ENCODE assay signal across 1 cellular context in genomic region chr12:53978477-53979356, GRCh38.
TF ChIP-seq lines count a peak whose summit lies in the region.

No MANE protein-coding gene starts in this region.

TF ChIP-seq in HEK293, 187 proteins besides CTCF, POLR2A, EP300 and RAD21 (continued from another document and continues in another):
- no peak for TF ChIP-seq ZNF148 (tag by site-specific recombination; IDR thresholded peaks at IDR 0.05; ENCODE audit: borderline replicate concordance)
- TF ChIP-seq ZBTB6 (tag by site-specific recombination; IDR thresholded peaks at IDR 0.05), result no peak
- no peak for TF ChIP-seq ZBTB17 (tag by site-specific recombination; IDR thresholded peaks at IDR 0.05)
- TF ChIP-seq ZNF311 (tag by site-specific recombination; IDR thresholded peaks at IDR 0.05; ENCODE audit: borderline replicate concordance), result no peak
- no peak for TF ChIP-seq ZBTB7A (tag by site-specific recombination; IDR thresholded peaks at IDR 0.05; ENCODE audit: low read depth)
- peak; percentile 92 for TF ChIP-seq ZFHX2 (tag by site-specific recombination; conservative IDR thresholded peaks at IDR 0.05)
- no peak for TF ChIP-seq ZNF274 (IDR thresholded peaks at IDR 0.05; ENCODE audit: low read length)
- no peak for TF ChIP-seq ZNF274 (tag by site-specific recombination; IDR thresholded peaks at IDR 0.05; ENCODE audit: borderline replicate concordance)
- TF ChIP-seq TRIM28 (IDR thresholded peaks at IDR 0.05; ENCODE audit: borderline replicate concordance, low read length), result no peak
- no peak for TF ChIP-seq ZNF146 (tag by site-specific recombination; IDR thresholded peaks at IDR 0.05)
- no peak for TF ChIP-seq ZFP41 (tag by site-specific recombination; IDR thresholded peaks at IDR 0.05; ENCODE audit: borderline replicate concordance)
- TF ChIP-seq, protein P1, sequence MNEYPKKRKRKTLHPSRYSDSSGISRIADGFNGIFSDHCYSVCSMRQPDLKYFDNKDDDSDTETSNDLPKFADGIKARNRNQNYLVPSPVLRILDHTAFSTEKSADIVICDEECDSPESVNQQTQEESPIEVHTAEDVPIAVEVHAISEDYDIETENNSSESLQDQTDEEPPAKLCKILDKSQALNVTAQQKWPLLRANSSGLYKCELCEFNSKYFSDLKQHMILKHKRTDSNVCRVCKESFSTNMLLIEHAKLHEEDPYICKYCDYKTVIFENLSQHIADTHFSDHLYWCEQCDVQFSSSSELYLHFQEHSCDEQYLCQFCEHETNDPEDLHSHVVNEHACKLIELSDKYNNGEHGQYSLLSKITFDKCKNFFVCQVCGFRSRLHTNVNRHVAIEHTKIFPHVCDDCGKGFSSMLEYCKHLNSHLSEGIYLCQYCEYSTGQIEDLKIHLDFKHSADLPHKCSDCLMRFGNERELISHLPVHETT (tag by site-specific recombination; IDR thresholded peaks at IDR 0.05), result no peak
- TF ChIP-seq ZNF239 (tag by site-specific recombination; IDR thresholded peaks at IDR 0.05), result no peak
- TF ChIP-seq ZNF529 (tag by site-specific recombination; IDR thresholded peaks at IDR 0.05; ENCODE audit: insufficient replicate concordance), result no peak
- no peak for TF ChIP-seq ZNF211 (tag by site-specific recombination; IDR thresholded peaks at IDR 0.05; ENCODE audit: low read depth)
- no peak for TF ChIP-seq ZFP37 (tag by site-specific recombination; IDR thresholded peaks at IDR 0.05)
- TF ChIP-seq ZNF133 (tag by site-specific recombination; IDR thresholded peaks at IDR 0.05), result no peak
- TF ChIP-seq ZNF335 (tag by site-specific recombination; conservative IDR thresholded peaks at IDR 0.05), result no peak
- no peak for TF ChIP-seq ZNF202 (tag by site-specific recombination; IDR thresholded peaks at IDR 0.05; ENCODE audit: borderline replicate concordance)
- no peak for TF ChIP-seq HOXD13 (CRISPR knock-in tag; IDR thresholded peaks at IDR 0.05; ENCODE audit: borderline replicate concordance)
- no peak for TF ChIP-seq ZNF654 (tag by site-specific recombination; IDR thresholded peaks at IDR 0.05; ENCODE audit: low read depth)
- TF ChIP-seq KLF1 (tag by site-specific recombination; IDR thresholded peaks at IDR 0.05), result peak; percentile 94
- TF ChIP-seq, protein P2, sequence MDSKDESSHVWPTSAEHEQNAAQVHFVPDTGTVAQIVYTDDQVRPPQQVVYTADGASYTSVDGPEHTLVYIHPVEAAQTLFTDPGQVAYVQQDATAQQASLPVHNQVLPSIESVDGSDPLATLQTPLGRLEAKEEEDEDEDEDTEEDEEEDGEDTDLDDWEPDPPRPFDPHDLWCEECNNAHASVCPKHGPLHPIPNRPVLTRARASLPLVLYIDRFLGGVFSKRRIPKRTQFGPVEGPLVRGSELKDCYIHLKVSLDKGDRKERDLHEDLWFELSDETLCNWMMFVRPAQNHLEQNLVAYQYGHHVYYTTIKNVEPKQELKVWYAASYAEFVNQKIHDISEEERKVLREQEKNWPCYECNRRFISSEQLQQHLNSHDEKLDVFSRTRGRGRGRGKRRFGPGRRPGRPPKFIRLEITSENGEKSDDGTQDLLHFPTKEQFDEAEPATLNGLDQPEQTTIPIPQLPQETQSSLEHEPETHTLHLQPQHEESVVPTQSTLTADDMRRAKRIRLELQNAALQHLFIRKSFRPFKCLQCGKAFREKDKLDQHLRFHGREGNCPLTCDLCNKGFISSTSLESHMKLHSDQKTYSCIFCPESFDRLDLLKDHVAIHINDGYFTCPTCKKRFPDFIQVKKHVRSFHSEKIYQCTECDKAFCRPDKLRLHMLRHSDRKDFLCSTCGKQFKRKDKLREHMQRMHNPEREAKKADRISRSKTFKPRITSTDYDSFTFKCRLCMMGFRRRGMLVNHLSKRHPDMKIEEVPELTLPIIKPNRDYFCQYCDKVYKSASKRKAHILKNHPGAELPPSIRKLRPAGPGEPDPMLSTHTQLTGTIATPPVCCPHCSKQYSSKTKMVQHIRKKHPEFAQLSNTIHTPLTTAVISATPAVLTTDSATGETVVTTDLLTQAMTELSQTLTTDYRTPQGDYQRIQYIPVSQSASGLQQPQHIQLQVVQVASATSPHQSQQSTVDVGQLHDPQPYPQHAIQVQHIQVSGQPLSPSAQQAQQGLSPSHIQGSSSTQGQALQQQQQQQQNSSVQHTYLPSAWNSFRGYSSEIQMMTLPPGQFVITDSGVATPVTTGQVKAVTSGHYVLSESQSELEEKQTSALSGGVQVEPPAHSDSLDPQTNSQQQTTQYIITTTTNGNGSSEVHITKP (tag by site-specific recombination; IDR thresholded peaks at IDR 0.05), result peak; percentile 60
- TF ChIP-seq KLF9 (tag by site-specific recombination; IDR thresholded peaks at IDR 0.05; ENCODE audit: low read depth), result peak; percentile 22; the same call in 1 of the 2 replicates
- TF ChIP-seq KLF10 (tag by site-specific recombination; IDR thresholded peaks at IDR 0.05), result peak; percentile 48; the same call in 1 of the 2 replicates
- peak; percentile 97 for TF ChIP-seq PRDM6 (tag by site-specific recombination; IDR thresholded peaks at IDR 0.05)
- no peak for TF ChIP-seq ZSCAN23 (tag by site-specific recombination; IDR thresholded peaks at IDR 0.05)
- TF ChIP-seq, protein P3, sequence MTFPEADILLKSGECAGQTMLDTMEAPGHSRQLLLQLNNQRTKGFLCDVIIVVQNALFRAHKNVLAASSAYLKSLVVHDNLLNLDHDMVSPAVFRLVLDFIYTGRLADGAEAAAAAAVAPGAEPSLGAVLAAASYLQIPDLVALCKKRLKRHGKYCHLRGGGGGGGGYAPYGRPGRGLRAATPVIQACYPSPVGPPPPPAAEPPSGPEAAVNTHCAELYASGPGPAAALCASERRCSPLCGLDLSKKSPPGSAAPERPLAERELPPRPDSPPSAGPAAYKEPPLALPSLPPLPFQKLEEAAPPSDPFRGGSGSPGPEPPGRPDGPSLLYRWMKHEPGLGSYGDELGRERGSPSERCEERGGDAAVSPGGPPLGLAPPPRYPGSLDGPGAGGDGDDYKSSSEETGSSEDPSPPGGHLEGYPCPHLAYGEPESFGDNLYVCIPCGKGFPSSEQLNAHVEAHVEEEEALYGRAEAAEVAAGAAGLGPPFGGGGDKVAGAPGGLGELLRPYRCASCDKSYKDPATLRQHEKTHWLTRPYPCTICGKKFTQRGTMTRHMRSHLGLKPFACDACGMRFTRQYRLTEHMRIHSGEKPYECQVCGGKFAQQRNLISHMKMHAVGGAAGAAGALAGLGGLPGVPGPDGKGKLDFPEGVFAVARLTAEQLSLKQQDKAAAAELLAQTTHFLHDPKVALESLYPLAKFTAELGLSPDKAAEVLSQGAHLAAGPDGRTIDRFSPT (tag by site-specific recombination; IDR thresholded peaks at IDR 0.05), result peak; percentile 38; the same call in 1 of the 2 replicates
- no peak for TF ChIP-seq INSM2 (tag by site-specific recombination; IDR thresholded peaks at IDR 0.05)
- no peak for TF ChIP-seq ZNF10 (tag by site-specific recombination; IDR thresholded peaks at IDR 0.05)
- TF ChIP-seq KLF8 (tag by site-specific recombination; IDR thresholded peaks at IDR 0.05), result no peak; the same call in 1 of the 2 replicates
- no peak for TF ChIP-seq ZNF157 (tag by site-specific recombination; IDR thresholded peaks at IDR 0.05)
- TF ChIP-seq, protein P4, sequence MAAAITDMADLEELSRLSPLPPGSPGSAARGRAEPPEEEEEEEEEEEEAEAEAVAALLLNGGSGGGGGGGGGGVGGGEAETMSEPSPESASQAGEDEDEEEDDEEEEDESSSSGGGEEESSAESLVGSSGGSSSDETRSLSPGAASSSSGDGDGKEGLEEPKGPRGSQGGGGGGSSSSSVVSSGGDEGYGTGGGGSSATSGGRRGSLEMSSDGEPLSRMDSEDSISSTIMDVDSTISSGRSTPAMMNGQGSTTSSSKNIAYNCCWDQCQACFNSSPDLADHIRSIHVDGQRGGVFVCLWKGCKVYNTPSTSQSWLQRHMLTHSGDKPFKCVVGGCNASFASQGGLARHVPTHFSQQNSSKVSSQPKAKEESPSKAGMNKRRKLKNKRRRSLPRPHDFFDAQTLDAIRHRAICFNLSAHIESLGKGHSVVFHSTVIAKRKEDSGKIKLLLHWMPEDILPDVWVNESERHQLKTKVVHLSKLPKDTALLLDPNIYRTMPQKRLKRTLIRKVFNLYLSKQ (tag by site-specific recombination; IDR thresholded peaks at IDR 0.05; ENCODE audit: borderline replicate concordance), result no peak
- TF ChIP-seq ZNF24 (tag by site-specific recombination; IDR thresholded peaks at IDR 0.05), result no peak
- no peak for TF ChIP-seq BCL11B (tag by site-specific recombination; IDR thresholded peaks at IDR 0.05; ENCODE audit: low read depth)
- TF ChIP-seq ZNF391 (tag by site-specific recombination; IDR thresholded peaks at IDR 0.05; ENCODE audit: borderline replicate concordance, low read depth), result no peak
- no peak for TF ChIP-seq ZNF747 (tag by site-specific recombination; IDR thresholded peaks at IDR 0.05)
- no peak for TF ChIP-seq ZNF121 (tag by site-specific recombination; IDR thresholded peaks at IDR 0.05)
- no peak for TF ChIP-seq ZBTB1 (tag by site-specific recombination; IDR thresholded peaks at IDR 0.05)
- TF ChIP-seq, protein P5, sequence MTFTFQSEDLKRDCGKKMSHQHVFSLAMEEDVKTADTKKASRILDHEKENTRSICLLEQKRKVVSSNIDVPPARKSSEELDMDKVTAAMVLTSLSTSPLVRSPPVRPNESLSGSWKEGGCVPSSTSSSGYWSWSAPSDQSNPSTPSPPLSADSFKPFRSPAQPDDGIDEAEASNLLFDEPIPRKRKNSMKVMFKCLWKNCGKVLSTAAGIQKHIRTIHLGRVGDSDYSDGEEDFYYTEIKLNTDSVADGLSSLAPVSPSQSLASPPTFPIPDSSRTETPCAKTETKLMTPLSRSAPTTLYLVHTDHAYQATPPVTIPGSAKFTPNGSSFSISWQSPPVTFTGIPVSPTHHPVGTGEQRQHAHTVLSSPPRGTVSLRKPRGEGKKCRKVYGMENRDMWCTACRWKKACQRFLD (tag by site-specific recombination; IDR thresholded peaks at IDR 0.05), result no peak
- TF ChIP-seq, protein P6, sequence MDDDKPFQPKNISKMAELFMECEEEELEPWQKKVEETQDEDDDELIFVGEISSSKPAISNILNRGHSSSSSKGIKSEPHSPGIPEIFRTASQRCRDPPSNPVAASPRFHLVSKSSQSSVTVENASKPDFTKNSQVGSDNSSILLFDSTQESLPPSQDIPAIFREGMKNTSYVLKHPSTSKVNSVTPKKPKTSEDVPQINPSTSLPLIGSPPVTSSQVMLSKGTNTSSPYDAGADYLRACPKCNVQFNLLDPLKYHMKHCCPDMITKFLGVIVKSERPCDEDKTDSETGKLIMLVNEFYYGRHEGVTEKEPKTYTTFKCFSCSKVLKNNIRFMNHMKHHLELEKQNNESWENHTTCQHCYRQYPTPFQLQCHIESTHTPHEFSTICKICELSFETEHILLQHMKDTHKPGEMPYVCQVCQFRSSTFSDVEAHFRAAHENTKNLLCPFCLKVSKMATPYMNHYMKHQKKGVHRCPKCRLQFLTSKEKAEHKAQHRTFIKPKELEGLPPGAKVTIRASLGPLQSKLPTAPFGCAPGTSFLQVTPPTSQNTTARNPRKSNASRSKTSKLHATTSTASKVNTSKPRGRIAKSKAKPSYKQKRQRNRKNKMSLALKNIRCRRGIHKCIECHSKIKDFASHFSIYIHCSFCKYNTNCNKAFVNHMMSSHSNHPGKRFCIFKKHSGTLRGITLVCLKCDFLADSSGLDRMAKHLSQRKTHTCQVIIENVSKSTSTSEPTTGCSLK (tag by site-specific recombination; IDR thresholded peaks at IDR 0.05), result no peak
- no peak for TF ChIP-seq ZNF223 (tag by site-specific recombination; IDR thresholded peaks at IDR 0.05)
- TF ChIP-seq ZNF248 (tag by site-specific recombination; IDR thresholded peaks at IDR 0.05), result no peak
- TF ChIP-seq ZNF174 (tag by site-specific recombination; IDR thresholded peaks at IDR 0.05), result no peak
- TF ChIP-seq ZNF776 (tag by site-specific recombination; IDR thresholded peaks at IDR 0.05; ENCODE audit: borderline replicate concordance), result no peak
